In the genomic region with DNA sequence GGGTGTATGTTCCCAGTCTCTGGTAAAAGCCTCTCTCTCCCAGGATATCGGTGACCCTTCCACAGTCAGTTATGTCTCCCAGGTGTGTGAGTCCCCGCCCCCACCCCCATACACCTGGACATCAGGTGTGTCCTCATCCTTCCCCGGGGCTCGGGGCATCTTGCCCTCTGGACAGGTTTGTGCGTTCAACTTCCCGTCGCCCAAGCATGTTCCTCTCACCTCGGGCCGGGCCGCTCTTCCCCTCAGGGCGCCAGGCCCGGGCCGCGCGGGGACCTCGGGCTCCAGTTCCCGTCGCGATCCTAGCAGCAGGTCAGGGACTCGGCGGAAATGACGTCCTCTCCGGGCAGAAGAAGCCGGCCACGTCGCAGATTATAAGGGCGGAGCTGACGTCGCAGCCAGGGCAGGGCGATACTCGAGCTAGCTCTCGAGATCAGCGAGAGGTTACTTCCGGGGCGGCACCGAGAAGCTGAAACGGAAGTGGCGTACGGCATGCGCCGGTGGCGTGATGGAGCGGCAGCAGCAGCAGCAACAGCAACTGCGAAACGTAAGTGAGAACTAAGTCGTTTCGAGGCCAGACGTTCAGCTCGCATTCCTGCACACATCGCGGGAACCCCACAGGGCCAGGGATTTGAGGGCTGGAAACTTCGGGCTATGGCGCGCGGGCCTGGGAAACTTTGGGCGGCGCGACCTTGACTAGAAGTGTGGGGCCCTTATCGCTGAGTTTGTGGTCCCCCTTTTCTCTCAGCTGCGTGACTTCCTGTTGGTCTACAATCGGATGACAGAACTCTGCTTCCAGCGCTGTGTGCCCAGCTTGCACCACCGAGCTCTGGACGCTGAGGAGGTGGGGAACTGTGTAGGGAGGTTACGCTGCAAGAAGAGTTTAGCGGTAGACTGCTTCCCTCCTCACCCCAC, we compare ENCODE assay signal across 1 cellular context.
TF ChIP-seq lines count a peak whose summit lies in the region.

A gene with protein sequence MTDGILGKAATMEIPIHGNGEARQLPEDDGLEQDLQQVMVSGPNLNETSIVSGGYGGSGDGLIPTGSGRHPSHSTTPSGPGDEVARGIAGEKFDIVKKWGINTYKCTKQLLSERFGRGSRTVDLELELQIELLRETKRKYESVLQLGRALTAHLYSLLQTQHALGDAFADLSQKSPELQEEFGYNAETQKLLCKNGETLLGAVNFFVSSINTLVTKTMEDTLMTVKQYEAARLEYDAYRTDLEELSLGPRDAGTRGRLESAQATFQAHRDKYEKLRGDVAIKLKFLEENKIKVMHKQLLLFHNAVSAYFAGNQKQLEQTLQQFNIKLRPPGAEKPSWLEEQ (minus strand): TSS at position 320 of the 912 bp plus-strand sequence. CDS start 910 bp downstream, outside the sequence.
A gene with protein sequence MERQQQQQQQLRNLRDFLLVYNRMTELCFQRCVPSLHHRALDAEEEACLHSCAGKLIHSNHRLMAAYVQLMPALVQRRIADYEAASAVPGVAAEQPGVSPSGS (plus strand): TSS at position 490 of the 912 bp plus-strand sequence. CDS start 16 bp downstream, at position 506.

TF ChIP-seq in HepG2, 621 proteins besides CTCF, POLR2A, EP300 and RAD21 (continued from another document and continues in another):
- TF ChIP-seq, protein P1, sequence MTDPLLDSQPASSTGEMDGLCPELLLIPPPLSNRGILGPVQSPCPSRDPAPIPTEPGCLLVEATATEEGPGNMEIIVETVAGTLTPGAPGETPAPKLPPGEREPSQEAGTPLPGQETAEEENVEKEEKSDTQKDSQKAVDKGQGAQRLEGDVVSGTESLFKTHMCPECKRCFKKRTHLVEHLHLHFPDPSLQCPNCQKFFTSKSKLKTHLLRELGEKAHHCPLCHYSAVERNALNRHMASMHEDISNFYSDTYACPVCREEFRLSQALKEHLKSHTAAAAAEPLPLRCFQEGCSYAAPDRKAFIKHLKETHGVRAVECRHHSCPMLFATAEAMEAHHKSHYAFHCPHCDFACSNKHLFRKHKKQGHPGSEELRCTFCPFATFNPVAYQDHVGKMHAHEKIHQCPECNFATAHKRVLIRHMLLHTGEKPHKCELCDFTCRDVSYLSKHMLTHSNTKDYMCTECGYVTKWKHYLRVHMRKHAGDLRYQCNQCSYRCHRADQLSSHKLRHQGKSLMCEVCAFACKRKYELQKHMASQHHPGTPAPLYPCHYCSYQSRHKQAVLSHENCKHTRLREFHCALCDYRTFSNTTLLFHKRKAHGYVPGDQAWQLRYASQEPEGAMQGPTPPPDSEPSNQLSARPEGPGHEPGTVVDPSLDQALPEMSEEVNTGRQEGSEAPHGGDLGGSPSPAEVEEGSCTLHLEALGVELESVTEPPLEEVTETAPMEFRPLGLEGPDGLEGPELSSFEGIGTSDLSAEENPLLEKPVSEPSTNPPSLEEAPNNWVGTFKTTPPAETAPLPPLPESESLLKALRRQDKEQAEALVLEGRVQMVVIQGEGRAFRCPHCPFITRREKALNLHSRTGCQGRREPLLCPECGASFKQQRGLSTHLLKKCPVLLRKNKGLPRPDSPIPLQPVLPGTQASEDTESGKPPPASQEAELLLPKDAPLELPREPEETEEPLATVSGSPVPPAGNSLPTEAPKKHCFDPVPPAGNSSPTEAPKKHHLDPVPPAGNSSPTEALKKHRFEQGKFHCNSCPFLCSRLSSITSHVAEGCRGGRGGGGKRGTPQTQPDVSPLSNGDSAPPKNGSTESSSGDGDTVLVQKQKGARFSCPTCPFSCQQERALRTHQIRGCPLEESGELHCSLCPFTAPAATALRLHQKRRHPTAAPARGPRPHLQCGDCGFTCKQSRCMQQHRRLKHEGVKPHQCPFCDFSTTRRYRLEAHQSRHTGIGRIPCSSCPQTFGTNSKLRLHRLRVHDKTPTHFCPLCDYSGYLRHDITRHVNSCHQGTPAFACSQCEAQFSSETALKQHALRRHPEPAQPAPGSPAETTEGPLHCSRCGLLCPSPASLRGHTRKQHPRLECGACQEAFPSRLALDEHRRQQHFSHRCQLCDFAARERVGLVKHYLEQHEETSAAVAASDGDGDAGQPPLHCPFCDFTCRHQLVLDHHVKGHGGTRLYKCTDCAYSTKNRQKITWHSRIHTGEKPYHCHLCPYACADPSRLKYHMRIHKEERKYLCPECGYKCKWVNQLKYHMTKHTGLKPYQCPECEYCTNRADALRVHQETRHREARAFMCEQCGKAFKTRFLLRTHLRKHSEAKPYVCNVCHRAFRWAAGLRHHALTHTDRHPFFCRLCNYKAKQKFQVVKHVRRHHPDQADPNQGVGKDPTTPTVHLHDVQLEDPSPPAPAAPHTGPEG (CRISPR knock-in tag; IDR thresholded peaks at IDR 0.05): no peak
- TF ChIP-seq ZNF567 (CRISPR knock-in tag; IDR thresholded peaks at IDR 0.05; ENCODE audit: borderline replicate concordance) (no peak; the same call in 1 of the 2 replicates), FOXO1 (CRISPR knock-in tag; IDR thresholded peaks at IDR 0.05) (peak; percentile 69), ZNF550 (CRISPR knock-in tag; IDR thresholded peaks at IDR 0.05; ENCODE audit: borderline replicate concordance) (no peak), ZNF333 (CRISPR knock-in tag; IDR thresholded peaks at IDR 0.05; ENCODE audit: borderline replicate concordance) (peak; percentile 47; the same call in 1 of the 2 replicates), ZFY (CRISPR knock-in tag; IDR thresholded peaks at IDR 0.05) (peak; percentile 83), KDM5A (IDR thresholded peaks at IDR 0.05; ENCODE audit: borderline replicate concordance, low read length) (peak; percentile 82), GZF1 (CRISPR knock-in tag; IDR thresholded peaks at IDR 0.05) (0 out of 2 replicates have a peak, but pooled peaks have one; percentile 60), ZNF121 (CRISPR knock-in tag; IDR thresholded peaks at IDR 0.05) (no peak), ZNF33B (CRISPR knock-in tag; IDR thresholded peaks at IDR 0.05) (0 out of 2 replicates have a peak, but pooled peaks have one; percentile 28), ZNF138 (CRISPR knock-in tag; IDR thresholded peaks at IDR 0.05; ENCODE audit: low read depth) (0 out of 2 replicates have a peak, but pooled peaks have one; percentile 78), SAP130 (CRISPR knock-in tag; IDR thresholded peaks at IDR 0.05; ENCODE audit: low read depth) (peak; percentile 95), ZNF749 (CRISPR knock-in tag; IDR thresholded peaks at IDR 0.05; ENCODE audit: borderline replicate concordance) (peak; percentile 85; the same call in 1 of the 2 replicates), MAFG (CRISPR knock-in tag; IDR thresholded peaks at IDR 0.05) (no peak), ZNF75D (CRISPR knock-in tag; IDR thresholded peaks at IDR 0.05; ENCODE audit: borderline replicate concordance) (no peak), SNAPC2 (CRISPR knock-in tag; IDR thresholded peaks at IDR 0.05) (no peak; the same call in 1 of the 2 replicates), ZNF136 (CRISPR knock-in tag; IDR thresholded peaks at IDR 0.05; ENCODE audit: low read depth) (peak; percentile 51; the same call in 1 of the 2 replicates), ZNF335 (CRISPR knock-in tag; IDR thresholded peaks at IDR 0.05) (peak; percentile 45; the same call in 1 of the 2 replicates), CEBPG (CRISPR knock-in tag; IDR thresholded peaks at IDR 0.05) (no peak), SMC3 (IDR thresholded peaks at IDR 0.05; ENCODE audit: low read length) (no peak), MAFF (IDR thresholded peaks at IDR 0.05; ENCODE audit: low read depth, low read length) (peak; percentile 1; the same call in 1 of the 2 replicates), ZKSCAN1 (IDR thresholded peaks at IDR 0.05; ENCODE audit: low read length) (no peak), BCL6 (CRISPR knock-in tag; IDR thresholded peaks at IDR 0.05) (no peak; the same call in 1 of the 2 replicates)
- TF ChIP-seq, protein P2, sequence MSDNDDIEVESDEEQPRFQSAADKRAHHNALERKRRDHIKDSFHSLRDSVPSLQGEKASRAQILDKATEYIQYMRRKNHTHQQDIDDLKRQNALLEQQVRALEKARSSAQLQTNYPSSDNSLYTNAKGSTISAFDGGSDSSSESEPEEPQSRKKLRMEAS (IDR thresholded peaks at IDR 0.05): peak; percentile 88
- TF ChIP-seq, protein P3, sequence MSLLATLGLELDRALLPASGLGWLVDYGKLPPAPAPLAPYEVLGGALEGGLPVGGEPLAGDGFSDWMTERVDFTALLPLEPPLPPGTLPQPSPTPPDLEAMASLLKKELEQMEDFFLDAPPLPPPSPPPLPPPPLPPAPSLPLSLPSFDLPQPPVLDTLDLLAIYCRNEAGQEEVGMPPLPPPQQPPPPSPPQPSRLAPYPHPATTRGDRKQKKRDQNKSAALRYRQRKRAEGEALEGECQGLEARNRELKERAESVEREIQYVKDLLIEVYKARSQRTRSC (CRISPR knock-in tag; IDR thresholded peaks at IDR 0.05; ENCODE audit: low read depth): no peak
- TF ChIP-seq, protein P4, sequence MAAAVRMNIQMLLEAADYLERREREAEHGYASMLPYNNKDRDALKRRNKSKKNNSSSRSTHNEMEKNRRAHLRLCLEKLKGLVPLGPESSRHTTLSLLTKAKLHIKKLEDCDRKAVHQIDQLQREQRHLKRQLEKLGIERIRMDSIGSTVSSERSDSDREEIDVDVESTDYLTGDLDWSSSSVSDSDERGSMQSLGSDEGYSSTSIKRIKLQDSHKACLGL (CRISPR knock-in tag; IDR thresholded peaks at IDR 0.05): peak; percentile 81; the same call in 1 of the 2 replicates
- TF ChIP-seq, protein P5, sequence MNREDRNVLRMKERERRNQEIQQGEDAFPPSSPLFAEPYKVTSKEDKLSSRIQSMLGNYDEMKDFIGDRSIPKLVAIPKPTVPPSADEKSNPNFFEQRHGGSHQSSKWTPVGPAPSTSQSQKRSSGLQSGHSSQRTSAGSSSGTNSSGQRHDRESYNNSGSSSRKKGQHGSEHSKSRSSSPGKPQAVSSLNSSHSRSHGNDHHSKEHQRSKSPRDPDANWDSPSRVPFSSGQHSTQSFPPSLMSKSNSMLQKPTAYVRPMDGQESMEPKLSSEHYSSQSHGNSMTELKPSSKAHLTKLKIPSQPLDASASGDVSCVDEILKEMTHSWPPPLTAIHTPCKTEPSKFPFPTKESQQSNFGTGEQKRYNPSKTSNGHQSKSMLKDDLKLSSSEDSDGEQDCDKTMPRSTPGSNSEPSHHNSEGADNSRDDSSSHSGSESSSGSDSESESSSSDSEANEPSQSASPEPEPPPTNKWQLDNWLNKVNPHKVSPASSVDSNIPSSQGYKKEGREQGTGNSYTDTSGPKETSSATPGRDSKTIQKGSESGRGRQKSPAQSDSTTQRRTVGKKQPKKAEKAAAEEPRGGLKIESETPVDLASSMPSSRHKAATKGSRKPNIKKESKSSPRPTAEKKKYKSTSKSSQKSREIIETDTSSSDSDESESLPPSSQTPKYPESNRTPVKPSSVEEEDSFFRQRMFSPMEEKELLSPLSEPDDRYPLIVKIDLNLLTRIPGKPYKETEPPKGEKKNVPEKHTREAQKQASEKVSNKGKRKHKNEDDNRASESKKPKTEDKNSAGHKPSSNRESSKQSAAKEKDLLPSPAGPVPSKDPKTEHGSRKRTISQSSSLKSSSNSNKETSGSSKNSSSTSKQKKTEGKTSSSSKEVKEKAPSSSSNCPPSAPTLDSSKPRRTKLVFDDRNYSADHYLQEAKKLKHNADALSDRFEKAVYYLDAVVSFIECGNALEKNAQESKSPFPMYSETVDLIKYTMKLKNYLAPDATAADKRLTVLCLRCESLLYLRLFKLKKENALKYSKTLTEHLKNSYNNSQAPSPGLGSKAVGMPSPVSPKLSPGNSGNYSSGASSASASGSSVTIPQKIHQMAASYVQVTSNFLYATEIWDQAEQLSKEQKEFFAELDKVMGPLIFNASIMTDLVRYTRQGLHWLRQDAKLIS (CRISPR knock-in tag; IDR thresholded peaks at IDR 0.05): no peak
- TF ChIP-seq, protein P6, sequence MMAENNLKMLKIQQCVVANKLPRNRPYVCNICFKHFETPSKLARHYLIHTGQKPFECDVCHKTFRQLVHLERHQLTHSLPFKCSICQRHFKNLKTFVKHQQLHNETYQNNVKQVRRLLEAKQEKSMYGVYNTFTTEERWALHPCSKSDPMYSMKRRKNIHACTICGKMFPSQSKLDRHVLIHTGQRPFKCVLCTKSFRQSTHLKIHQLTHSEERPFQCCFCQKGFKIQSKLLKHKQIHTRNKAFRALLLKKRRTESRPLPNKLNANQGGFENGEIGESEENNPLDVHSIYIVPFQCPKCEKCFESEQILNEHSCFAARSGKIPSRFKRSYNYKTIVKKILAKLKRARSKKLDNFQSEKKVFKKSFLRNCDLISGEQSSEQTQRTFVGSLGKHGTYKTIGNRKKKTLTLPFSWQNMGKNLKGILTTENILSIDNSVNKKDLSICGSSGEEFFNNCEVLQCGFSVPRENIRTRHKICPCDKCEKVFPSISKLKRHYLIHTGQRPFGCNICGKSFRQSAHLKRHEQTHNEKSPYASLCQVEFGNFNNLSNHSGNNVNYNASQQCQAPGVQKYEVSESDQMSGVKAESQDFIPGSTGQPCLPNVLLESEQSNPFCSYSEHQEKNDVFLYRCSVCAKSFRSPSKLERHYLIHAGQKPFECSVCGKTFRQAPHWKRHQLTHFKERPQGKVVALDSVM (CRISPR knock-in tag; IDR thresholded peaks at IDR 0.05): no peak
- TF ChIP-seq, protein P7, sequence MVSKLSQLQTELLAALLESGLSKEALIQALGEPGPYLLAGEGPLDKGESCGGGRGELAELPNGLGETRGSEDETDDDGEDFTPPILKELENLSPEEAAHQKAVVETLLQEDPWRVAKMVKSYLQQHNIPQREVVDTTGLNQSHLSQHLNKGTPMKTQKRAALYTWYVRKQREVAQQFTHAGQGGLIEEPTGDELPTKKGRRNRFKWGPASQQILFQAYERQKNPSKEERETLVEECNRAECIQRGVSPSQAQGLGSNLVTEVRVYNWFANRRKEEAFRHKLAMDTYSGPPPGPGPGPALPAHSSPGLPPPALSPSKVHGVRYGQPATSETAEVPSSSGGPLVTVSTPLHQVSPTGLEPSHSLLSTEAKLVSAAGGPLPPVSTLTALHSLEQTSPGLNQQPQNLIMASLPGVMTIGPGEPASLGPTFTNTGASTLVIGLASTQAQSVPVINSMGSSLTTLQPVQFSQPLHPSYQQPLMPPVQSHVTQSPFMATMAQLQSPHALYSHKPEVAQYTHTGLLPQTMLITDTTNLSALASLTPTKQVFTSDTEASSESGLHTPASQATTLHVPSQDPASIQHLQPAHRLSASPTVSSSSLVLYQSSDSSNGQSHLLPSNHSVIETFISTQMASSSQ (IDR thresholded peaks at IDR 0.05; ENCODE audit: low read depth): no peak
- TF ChIP-seq, protein P7 (CRISPR knock-in tag; IDR thresholded peaks at IDR 0.05; ENCODE audit: borderline replicate concordance): peak; percentile 62; the same call in 1 of the 2 replicates
- TF ChIP-seq, protein P8, sequence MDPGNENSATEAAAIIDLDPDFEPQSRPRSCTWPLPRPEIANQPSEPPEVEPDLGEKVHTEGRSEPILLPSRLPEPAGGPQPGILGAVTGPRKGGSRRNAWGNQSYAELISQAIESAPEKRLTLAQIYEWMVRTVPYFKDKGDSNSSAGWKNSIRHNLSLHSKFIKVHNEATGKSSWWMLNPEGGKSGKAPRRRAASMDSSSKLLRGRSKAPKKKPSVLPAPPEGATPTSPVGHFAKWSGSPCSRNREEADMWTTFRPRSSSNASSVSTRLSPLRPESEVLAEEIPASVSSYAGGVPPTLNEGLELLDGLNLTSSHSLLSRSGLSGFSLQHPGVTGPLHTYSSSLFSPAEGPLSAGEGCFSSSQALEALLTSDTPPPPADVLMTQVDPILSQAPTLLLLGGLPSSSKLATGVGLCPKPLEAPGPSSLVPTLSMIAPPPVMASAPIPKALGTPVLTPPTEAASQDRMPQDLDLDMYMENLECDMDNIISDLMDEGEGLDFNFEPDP (CRISPR knock-in tag; conservative IDR thresholded peaks at IDR 0.05): no peak
